ENCODE assay signal across 2 cellular contexts in the genomic region with DNA sequence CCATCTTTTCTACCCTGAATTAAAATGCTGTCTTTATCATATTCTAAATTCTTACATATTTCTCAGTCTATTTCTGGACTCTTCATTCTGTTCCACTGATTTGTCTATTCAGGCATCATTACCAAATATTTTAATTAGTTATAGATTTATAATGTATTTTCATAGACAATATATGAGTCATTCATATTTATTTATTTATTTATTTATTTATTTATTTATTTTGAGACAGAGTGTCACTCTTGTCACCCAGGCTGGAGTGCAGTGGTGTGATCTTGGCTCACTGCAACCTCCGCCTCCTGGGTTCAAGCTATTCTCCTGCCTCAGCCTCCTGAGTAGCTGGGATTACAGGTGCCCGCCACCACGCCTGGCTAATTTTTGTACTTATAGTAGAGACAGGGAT. TPM values are rescaled to one million over a fixed set of nuclear protein-coding genes. Genes with fewer than 3 reads are reported as not detected.
"Had no signal": no experiment of that assay in that cellular context is flagged by ENCODE, and none has a peak within 500 bp of the region (broad histone marks: within the 10 kb centered on the region; RNA-seq: fewer than 3 reads in every experiment).

No MANE protein-coding gene starts in this region.

RNA-seq across cellular contexts. Expression of gene C9orf57, which starts 35.1 kb away (rescaled TPM):
- total RNA-seq: G401, GM12878 had no signal

RNA-seq across cellular contexts. Expression of gene GDA, which starts 53.7 kb away (rescaled TPM):
- total RNA-seq: G401 had no signal
